ENCODE assay signal across 9 cellular contexts in genomic region chr18:61435064-61435652, GRCh38.
DNase-seq lines count a peak whose midpoint lies in the region; ATAC-seq, FAIRE-seq and TF ChIP-seq lines count a peak whose summit lies in the region.
"Had no signal": no experiment of that assay in that cellular context is flagged by ENCODE, and none has a peak within 500 bp of the region (broad histone marks: within the 10 kb centered on the region; RNA-seq: fewer than 3 reads in every experiment).

No MANE protein-coding gene starts in this region.

- DNase-seq in DMS53 treated with DMSO at 0.1 percent for 48 hours (lab: John Stamatoyannopoulos, UW; ENCODE audit: unreplicated experiment) (peak; percentile 78), SK-N-DZ (ENCODE audit: low spot score) (peak; percentile 19), kidney (no peak), NCI-H2029 (lab: John Stamatoyannopoulos, UW) (no peak), dedifferentiated amniotic fluid mesenchymal stem cell (ENCODE audit: extremely low spot score) (no peak)
- DNase-seq in central memory CD4-positive, alpha-beta T cell, result no peak
- DNase-seq: activated B cell treated with CpG ODN at 0.5 μM for 24 hours had no signal

- TF ChIP-seq CTCF in kidney (IDR thresholded peaks at IDR 0.05; ENCODE audit: borderline replicate concordance, extremely low read depth, insufficient read depth), result peak; percentile 4

- H3K36me3 ChIP-seq in kidney (ENCODE audit: control insufficient read depth in 1 of 2, insufficient read depth in 2 of 2, low read length in 2 of 2), result no peaks in the 10 kb centered on the region

- no peak overlapping the region for H3K4me3 ChIP-seq in kidney (ENCODE audit: low read length in 2 of 2)

- ATAC-seq in GM19035 (IDR thresholded peaks at IDR 0.05; ENCODE audit: unreplicated experiment) (peak; percentile 85), HG03135 (IDR thresholded peaks at IDR 0.05; ENCODE audit: unreplicated experiment) (peak; percentile 92)

- intact Hi-C loops in kidney (cut with DNase I), result no loop called here

- H3K27ac ChIP-seq in kidney (ENCODE audit: low read depth in 2 of 2, low read length in 2 of 2), result no peak overlapping the region

- no peak overlapping the region for H3K9ac ChIP-seq in kidney (ENCODE audit: low read length in 2 of 2)

- H3K4me1 ChIP-seq in kidney (ENCODE audit: control insufficient read depth in 1 of 2, insufficient read depth in 1 of 2, low read depth in 1 of 2, low read length in 2 of 2), result no peaks in the 10 kb centered on the region

- no peaks in the 10 kb centered on the region for H3K9me3 ChIP-seq in kidney (ENCODE audit: control insufficient read depth in 1 of 2, low read length in 2 of 2)

- no peak for FAIRE-seq in kidney (lab: Jason Lieb, UNC)

Comparison
In these comparisons a context has a peak if more than half of its experiments do, and no peak if none do; other contexts are left out.
1. DNase-seq: peak in DMS53 treated with DMSO at 0.1 percent for 48 hours (single experiment) and SK-N-DZ (single experiment); none in kidney (single experiment), NCI-H2029 (single experiment), central memory CD4-positive, alpha-beta T cell (single experiment) and dedifferentiated amniotic fluid mesenchymal stem cell (single experiment).